ENCODE assay signal across 15 cellular contexts in the genomic region with DNA sequence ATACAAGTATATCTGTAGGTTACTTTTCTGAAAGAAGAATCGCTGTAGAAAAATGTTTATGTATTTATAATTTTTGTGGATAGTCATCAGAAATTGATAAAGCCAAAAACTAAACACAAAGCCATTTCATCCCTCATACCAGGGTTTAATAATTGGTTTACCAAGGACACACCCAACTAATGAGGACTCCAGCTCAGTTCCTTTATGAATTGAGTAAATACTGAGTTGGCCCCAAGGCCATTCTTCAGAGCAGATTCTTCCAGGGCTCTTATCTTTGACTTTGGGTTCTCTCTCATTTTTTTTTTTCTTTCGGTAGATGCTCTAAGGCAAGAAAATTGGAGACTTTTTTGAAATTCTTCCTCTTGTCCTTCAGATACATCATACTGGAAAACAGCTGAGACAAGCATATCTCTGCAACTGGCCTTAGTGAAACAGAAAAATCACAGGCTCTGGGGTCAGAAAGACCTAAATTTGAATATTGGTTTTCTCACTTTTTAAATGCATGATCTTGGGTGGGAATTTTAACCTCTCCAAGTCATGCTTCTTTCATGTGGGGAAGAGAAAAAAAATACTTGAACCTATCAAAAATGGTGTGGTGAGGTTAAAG.
DNase-seq lines count a peak whose midpoint lies in the region; ATAC-seq, FAIRE-seq and TF ChIP-seq lines count a peak whose summit lies in the region.
"Had no signal": no experiment of that assay in that cellular context is flagged by ENCODE, and none has a peak within 500 bp of the region (broad histone marks: within the 10 kb centered on the region; RNA-seq: fewer than 3 reads in every experiment).

No MANE protein-coding gene starts in this region.

- H4K20me1 ChIP-seq in HepG2 (ENCODE audit: insufficient read depth, low read length): no peaks in the 10 kb centered on the region

- peaks cover 3% of the 10 kb centered on the region for H3K79me1 ChIP-seq in trophoblast cell (ENCODE audit: low read length)

- TF ChIP-seq EP300 in HepG2 (IDR thresholded peaks at IDR 0.05; ENCODE audit: low read depth in 2 of 2, low read length in 2 of 2) (no peak), HepG2 (CRISPR knock-in tag; IDR thresholded peaks at IDR 0.05; ENCODE audit: borderline replicate concordance) (no peak)

- no peak overlapping the region for H3K27ac ChIP-seq in HepG2 (ENCODE audit: extremely low read length, insufficient read depth, low read length)
- H3K27ac ChIP-seq in right lobe of liver: no peak overlapping the region
- peak overlapping the region; percentile 63 for H3K27ac ChIP-seq in SJCRH30
- no peak overlapping the region for H3K27ac ChIP-seq in trophoblast cell (ENCODE audit: low read depth, low read length)
- no peak overlapping the region for H3K27ac ChIP-seq in A673 (ENCODE audit: low read depth, low read length, poor library complexity, severe bottlenecking)
- H3K27ac ChIP-seq: RWPE1 had no signal

- POLR2A ChIA-PET in HepG2 (lab: Yijun Ruan, JAX) (no interaction called here), A673 (lab: Charles Lee; ENCODE audit: low non-redundant PET) (no interaction called here)

- no peak overlapping the region for H3K4me2 ChIP-seq in HepG2 (ENCODE audit: low read depth, low read length)
- H3K4me2 ChIP-seq in trophoblast cell (ENCODE audit: low read length): no peak overlapping the region

- ATAC-seq in HepG2: no peak
- no peak for ATAC-seq in right lobe of liver
- ATAC-seq: K562 had no signal

- H3K27me3 ChIP-seq in HepG2 (ENCODE audit: control insufficient read depth in 1 of 2, insufficient read depth in 2 of 2, low read length in 2 of 2): peaks cover 0 to 2% of the 10 kb centered on the region in 2 experiments; a peak in 2 of 5 replicates
- H3K27me3 ChIP-seq in right lobe of liver: no peaks in the 10 kb centered on the region
- H3K27me3 ChIP-seq in SJCRH30: no peaks in the 10 kb centered on the region
- no peaks in the 10 kb centered on the region for H3K27me3 ChIP-seq in trophoblast cell (ENCODE audit: insufficient read depth, low read length)
- peaks cover 82% of the 10 kb centered on the region for H3K27me3 ChIP-seq in A673 (replicated peaks; ENCODE audit: insufficient read depth, low read depth, low read length, poor library complexity)

- H2AFZ ChIP-seq in HepG2 (ENCODE audit: low read length) (no peak overlapping the region), trophoblast cell (ENCODE audit: insufficient read depth, low read length, poor library complexity) (no peak overlapping the region)

- FAIRE-seq in HepG2 (lab: Jason Lieb, UNC): no peak
- FAIRE-seq: K562 had no signal

- intact Hi-C loops in HepG2 (cut with micrococcal nuclease; ENCODE audit: unreplicated experiment) (no loop called here), right lobe of liver (cut with DNase I) (no loop called here), A673 (cut with micrococcal nuclease; ENCODE audit: unreplicated experiment) (no loop called here)

- no peak overlapping the region for H3K4me3 ChIP-seq in HepG2 (replicated peaks in 1 of 3; ENCODE audit: insufficient read depth in 1 of 3, low read depth in 2 of 3, low read length in 3 of 3)
- no peak overlapping the region for H3K4me3 ChIP-seq in right lobe of liver
- H3K4me3 ChIP-seq in SJCRH30: no peak overlapping the region
- no peak overlapping the region for H3K4me3 ChIP-seq in trophoblast cell (ENCODE audit: low read depth, low read length)
- H3K4me3 ChIP-seq in A673 (ENCODE audit: low read depth, low read length, poor library complexity, severe bottlenecking): no peak overlapping the region
- H3K4me3 ChIP-seq: K562 had no signal

- H3K23ac ChIP-seq in trophoblast cell (ENCODE audit: low read length): no peak overlapping the region

- no peaks in the 10 kb centered on the region for H3K36me3 ChIP-seq in HepG2 (replicated peaks in 1 of 2; ENCODE audit: control insufficient read depth in 1 of 2, insufficient read depth in 2 of 2, low read length in 2 of 2)
- H3K36me3 ChIP-seq in right lobe of liver: no peaks in the 10 kb centered on the region
- no peaks in the 10 kb centered on the region for H3K36me3 ChIP-seq in SJCRH30
- H3K36me3 ChIP-seq in trophoblast cell (ENCODE audit: control insufficient read depth in 1 of 2, insufficient read depth in 2 of 2, low read length in 2 of 2): no peaks in the 10 kb centered on the region
- H3K36me3 ChIP-seq in A673 (ENCODE audit: insufficient read depth, low read length, poor library complexity, severe bottlenecking): no peaks in the 10 kb centered on the region

- TF ChIP-seq POLR2A in HepG2 (IDR thresholded peaks at IDR 0.05; ENCODE audit: insufficient read depth in 1 of 2, low read depth in 2 of 2, low read length in 2 of 2): no peak
- no peak for TF ChIP-seq POLR2A in right lobe of liver (IDR thresholded peaks at IDR 0.05)

- H4K8ac ChIP-seq in trophoblast cell (ENCODE audit: low read depth, low read length): no peak overlapping the region

- in situ Hi-C loops in HepG2 (cut with HindIII; ENCODE audit: extremely low pct_ligation_motif_present, low pct_unique_long_range_greater_than_20kb): no loop called here

- CTCF ChIA-PET in HepG2 (lab: Yijun Ruan, JAX; ENCODE audit: low intra/inter-chr PET ratio, low total read pairs) (no interaction called here), A673 (lab: Charles Lee) (no interaction called here)

- H3K4ac ChIP-seq in trophoblast cell (ENCODE audit: low read depth, low read length): no peak overlapping the region

- H3K9me3 ChIP-seq in HepG2 (ENCODE audit: low read length) (no peaks in the 10 kb centered on the region), right lobe of liver (no peaks in the 10 kb centered on the region), SJCRH30 (replicated peaks) (0 out of 2 replicates have a peak, but pooled peaks cover 4% of the 10 kb centered on the region), trophoblast cell (ENCODE audit: insufficient read depth, low read depth, low read length) (no peaks in the 10 kb centered on the region), A673 (ENCODE audit: low read depth, low read length, poor library complexity, severe bottlenecking) (no peaks in the 10 kb centered on the region)

- no peak overlapping the region for H4K12ac ChIP-seq in trophoblast cell (ENCODE audit: low read depth, low read length)

- TF ChIP-seq RAD21 in HepG2 (CRISPR knock-in tag; IDR thresholded peaks at IDR 0.05): no peak

- H4K91ac ChIP-seq in trophoblast cell (ENCODE audit: low read depth, low read length): no peak overlapping the region

- no peak overlapping the region for H3K14ac ChIP-seq in trophoblast cell (ENCODE audit: low read length)

- TF ChIP-seq CTCF in HepG2 (CRISPR knock-in tag; IDR thresholded peaks at IDR 0.05) (no peak), right lobe of liver (IDR thresholded peaks at IDR 0.05) (no peak), A673 (conservative IDR thresholded peaks at IDR 0.05; ENCODE audit: low read depth, low read length) (no peak)

- no peaks in the 10 kb centered on the region for H3K4me1 ChIP-seq in HepG2 (ENCODE audit: insufficient read depth, low read length)
- no peaks in the 10 kb centered on the region for H3K4me1 ChIP-seq in right lobe of liver
- H3K4me1 ChIP-seq in SJCRH30: peaks cover 56% of the 10 kb centered on the region
- peaks cover 3 to 5% of the 10 kb centered on the region in 2 experiments for H3K4me1 ChIP-seq in trophoblast cell (ENCODE audit: control insufficient read depth in 1 of 2, insufficient read depth in 2 of 2, low read length in 2 of 2)
- peaks cover 5% of the 10 kb centered on the region for H3K4me1 ChIP-seq in A673 (ENCODE audit: insufficient read depth, low read length, poor library complexity, severe bottlenecking)

- H2AK5ac ChIP-seq in trophoblast cell (ENCODE audit: low read length): no peak overlapping the region

- H3K18ac ChIP-seq in trophoblast cell (ENCODE audit: low read length): no peak overlapping the region

- no peak overlapping the region for H2BK5ac ChIP-seq in trophoblast cell (ENCODE audit: low read depth, low read length, poor library complexity)

- DNase-seq in HepG2 (ENCODE audit: low spot score) (no peak), right lobe of liver (no peak), NCI-H226 (peak; percentile 18), SJCRH30 (no peak), trophoblast cell (peak; percentile 41 to 58), NCI-H2107 (lab: John Stamatoyannopoulos, UW) (no peak), A673 (ENCODE audit: low spot score) (no peak), NAMALWA (ENCODE audit: low spot score) (no peak)
- DNase-seq: CD4-positive, CD25-positive, alpha-beta regulatory T cell; DMS79; NCI-H1105 treated with DMSO at 0.1 percent for 48 hours; NCI-H1694 treated with DMSO at 0.1 percent for 48 hours; NCI-H510A treated with DMSO at 0.1 percent for 48 hours had no signal

- H3K79me2 ChIP-seq in HepG2 (ENCODE audit: insufficient read depth, low read length) (no peaks in the 10 kb centered on the region), trophoblast cell (ENCODE audit: control insufficient read depth, insufficient read depth, low read length, poor library complexity) (no peaks in the 10 kb centered on the region)

- H2BK12ac ChIP-seq in trophoblast cell (ENCODE audit: low read length): no peak overlapping the region

- BruUV-seq in HepG2 (replicated peaks; lab: Mats Ljungman, UMichigan) (no TSS peak), A673 (replicated peaks; lab: Mats Ljungman, UMichigan) (no TSS peak)

- 44% methylated on average over 2 of the region's 2 CpGs for WGBS in HepG2 (ENCODE audit: low lambda C conversion rate)
- WGBS in right lobe of liver (ENCODE audit: insufficient coverage, low coverage, low lambda C conversion rate, missing lambda C conversion rate): 69% methylated on average over 2 of the region's 2 CpGs
- WGBS in trophoblast cell (ENCODE audit: extremely low coverage, insufficient coverage, insufficient read length): no CpG with 5 or more reads among the region's 2 CpGs

- H3K9ac ChIP-seq in HepG2 (ENCODE audit: insufficient read depth, low read depth, low read length): no peak overlapping the region
- no peak overlapping the region for H3K9ac ChIP-seq in trophoblast cell (ENCODE audit: low read length)

- H2BK120ac ChIP-seq in trophoblast cell (ENCODE audit: insufficient read depth, low read length, poor library complexity): no peak overlapping the region

TF ChIP-seq in HepG2, 621 proteins besides CTCF, POLR2A, EP300 and RAD21:
- peak in 1 of 2 experiments; percentile 59; a peak in 3 of 4 replicates for TF ChIP-seq MAFK (conservative IDR thresholded peaks at IDR 0.05 in 1 of 2, IDR thresholded peaks at IDR 0.05 in 1 of 2; ENCODE audit: low read length in 2 of 2)
- TF ChIP-seq MAFF (IDR thresholded peaks at IDR 0.05; ENCODE audit: low read depth, low read length): 0 out of 2 replicates have a peak, but pooled peaks have one; percentile 2
- TF ChIP-seq IKZF1 (IDR thresholded peaks at IDR 0.05): no peak
- TF ChIP-seq ZNF749 (CRISPR knock-in tag; IDR thresholded peaks at IDR 0.05; ENCODE audit: borderline replicate concordance): no peak

Comparison
In these comparisons a context has a peak if more than half of its experiments do, and no peak if none do; other contexts are left out.
1. DNase-seq: peak in NCI-H226 (single experiment) and trophoblast cell (2 of 2); none in HepG2 (single experiment), right lobe of liver (0 of 3), SJCRH30 (0 of 2), NCI-H2107 (single experiment), A673 (single experiment) and NAMALWA (single experiment).